ENCODE assay signal across 24 cellular contexts in the genomic region with DNA sequence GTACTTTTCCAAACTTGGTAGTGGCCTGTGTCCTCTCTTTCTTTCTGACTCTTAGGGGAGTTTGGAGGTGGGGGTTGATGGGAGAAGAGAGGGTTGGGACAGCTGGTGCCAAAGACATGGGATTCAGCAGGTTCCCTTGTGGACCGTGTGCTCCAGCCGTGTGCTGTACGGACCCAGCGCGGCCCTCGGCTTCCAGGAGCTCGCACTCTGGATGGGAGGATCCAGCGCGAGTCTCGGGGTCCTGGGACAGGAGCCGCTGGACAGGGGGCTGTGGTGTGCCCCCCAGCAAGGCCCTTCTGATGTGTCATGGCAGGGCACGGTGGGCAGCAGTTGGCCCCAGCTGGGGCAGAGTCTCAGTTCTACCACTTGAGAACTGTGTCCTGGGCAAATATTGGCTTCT. TPM values are rescaled to one million over a fixed set of nuclear protein-coding genes. Genes with fewer than 3 reads are reported as not detected.
DNase-seq lines count a peak whose midpoint lies in the region; ATAC-seq and TF ChIP-seq lines count a peak whose summit lies in the region.
"Had no signal": no experiment of that assay in that cellular context is flagged by ENCODE, and none has a peak within 500 bp of the region (broad histone marks: within the 10 kb centered on the region; RNA-seq: fewer than 3 reads in every experiment).

No MANE protein-coding gene starts in this region.

- no peak overlapping the region for H3K4me2 ChIP-seq in osteoblast (ENCODE audit: insufficient read depth, low read length)
- H3K4me2 ChIP-seq: SK-N-SH had no signal

- no peaks in the 10 kb centered on the region for H3K9me3 Mint-ChIP-seq in endothelial cell (ENCODE audit: unreplicated experiment)
- no peaks in the 10 kb centered on the region for H3K9me3 Mint-ChIP-seq in CD8-positive, alpha-beta T cell

- H3K27ac ChIP-seq in heart right ventricle = peak overlapping the region in 7 of 10 donors; percentile 6 to 55 (median 47)
- H3K27ac ChIP-seq in osteoblast (ENCODE audit: low read depth, low read length) = no peak overlapping the region
- peak overlapping the region; percentile 39 to 77 (median 51) for H3K27ac ChIP-seq in thyroid gland
- no peak overlapping the region for H3K27ac ChIP-seq in CD8-positive, alpha-beta T cell (ENCODE audit: low read depth, low read length)

- H3K4me3 Mint-ChIP-seq in endothelial cell (ENCODE audit: unreplicated experiment) = no peak overlapping the region
- H3K4me3 Mint-ChIP-seq in CD8-positive, alpha-beta T cell = no peak overlapping the region

- peaks cover 8% of the 10 kb centered on the region for H4K20me1 ChIP-seq in osteoblast (ENCODE audit: insufficient read depth, low read length)

- TF ChIP-seq POLR2A in thyroid gland (IDR thresholded peaks at IDR 0.05) = no peak

- H2AFZ ChIP-seq in osteoblast (ENCODE audit: low read length) = no peak overlapping the region

- TF ChIP-seq CTCF in heart right ventricle (IDR thresholded peaks at IDR 0.05) = no peak
- no peak for TF ChIP-seq CTCF in endothelial cell (IDR thresholded peaks at IDR 0.05; ENCODE audit: unreplicated experiment)
- TF ChIP-seq CTCF in osteoblast (IDR thresholded peaks at IDR 0.05; ENCODE audit: extremely low read depth, low read depth, low read length) = no peak
- no peak for TF ChIP-seq CTCF in thyroid gland (IDR thresholded peaks at IDR 0.05)
- no peak for TF ChIP-seq CTCF in CD8-positive, alpha-beta T cell (IDR thresholded peaks at IDR 0.05)

- H3K36me3 Mint-ChIP-seq in endothelial cell (ENCODE audit: low read depth, unreplicated experiment) = peaks cover 40% of the 10 kb centered on the region
- H3K36me3 Mint-ChIP-seq in CD8-positive, alpha-beta T cell = no peaks in the 10 kb centered on the region

- H3K79me2 ChIP-seq in osteoblast (ENCODE audit: insufficient read depth, low read length) = no peaks in the 10 kb centered on the region

- H3K4me1 ChIP-seq in heart right ventricle (peaks cover 0 to 50% (median 22%) of the 10 kb centered on the region in 9 donors), osteoblast (ENCODE audit: insufficient read depth, low read length) (peaks cover 10% of the 10 kb centered on the region), thyroid gland (peaks cover 14 to 27% of the 10 kb centered on the region in 2 donors)
- H3K4me1 ChIP-seq in CD8-positive, alpha-beta T cell (ENCODE audit: insufficient read depth, low read length) = no peaks in the 10 kb centered on the region
- H3K4me1 ChIP-seq: BE2C had no signal

- ATAC-seq in heart right ventricle = peak in 1 of 8 donors; percentile 10
- ATAC-seq in Right ventricle myocardium superior (ENCODE audit: poor library complexity) = no peak
- ATAC-seq in CD8-positive, alpha-beta T cell = no peak
- ATAC-seq in GM21619 (IDR thresholded peaks at IDR 0.05; ENCODE audit: unreplicated experiment) = no peak

- H3K4me3 ChIP-seq in heart right ventricle = no peak overlapping the region
- H3K4me3 ChIP-seq in osteoblast (ENCODE audit: insufficient read depth, low read length) = no peak overlapping the region
- no peak overlapping the region for H3K4me3 ChIP-seq in thyroid gland (replicated peaks in 1 of 3)
- no peak overlapping the region for H3K4me3 ChIP-seq in CD8-positive, alpha-beta T cell (ENCODE audit: low read depth, low read length)
- H3K4me3 ChIP-seq: MG63 had no signal

- CTCF ChIA-PET in CD8-positive, alpha-beta T cell (lab: Charles Lee) = interaction anchor here (1.0 kb wide), 1 partner anchor 9 kb away, joined by 3 read pairs; no protein-coding TSS in a partner anchor

- intact Hi-C loops in heart right ventricle (cut with DNase I) = loop anchor here (2.0 to 10.0 kb wide), 10 partner anchors 67 to 180 kb away; partner anchors contain the start of genes TEX52 (in 7 of the 10), TEAD4 (in 3 of the 10), FOXM1 (in 1 of the 10) and RHNO1 (in 1 of the 10)
- intact Hi-C loops in Right ventricle myocardium superior (cut with DNase I) = loop anchor here (2.0 to 10.0 kb wide), 3 partner anchors 87 to 180 kb away; no protein-coding TSS in a partner anchor
- intact Hi-C loops in thyroid gland (cut with DNase I) = loop anchor here (5.0 kb wide), 1 partner anchor 75 kb away; the partner anchor contains the start of gene TEAD4
- intact Hi-C loops in CD8-positive, alpha-beta T cell (cut with DNase I, micrococcal nuclease) = no loop called here

- DNase-seq in heart right ventricle (no peak), Right ventricle myocardium superior (no peak), endothelial cell (ENCODE audit: low spot score) (no peak), osteoblast (ENCODE audit: insufficient read length, low spot score, missing footprints) (peak; percentile 57), thyroid gland (no peak)
- no peak for DNase-seq in CD8-positive, alpha-beta T cell
- no peak for DNase-seq in activated CD8-positive, alpha-beta memory T cell treated with anti-CD3 and anti-CD28 coated beads for 24 hours
- DNase-seq: 8988T; ACHN; BE2C; DMS153; DND-41; KG1; MG63; NCI-H1105 treated with DMSO at 0.1 percent for 48 hours; NCI-H2029; NCI-H446 treated with DMSO at 0.1 percent for 48 hours; NCI-H526; NCI-H82; NK-92 treated with Interleukin-12 subunit alpha and Interleukin-12 subunit beta, amount 100 ng/mL, for 24 hours; RPMI8226; SIG-M5; SK-N-SH had no signal

- POLR2A ChIA-PET in CD8-positive, alpha-beta T cell (lab: Charles Lee) = no interaction called here

- H3K9me3 ChIP-seq in heart right ventricle (no peaks in the 10 kb centered on the region), osteoblast (ENCODE audit: low read depth, low read length) (no peaks in the 10 kb centered on the region), thyroid gland (no peaks in the 10 kb centered on the region)
- H3K9me3 ChIP-seq in CD8-positive, alpha-beta T cell (ENCODE audit: low read length) = no peaks in the 10 kb centered on the region
- H3K9me3 ChIP-seq: BE2C, MG63, SK-N-SH had no signal

- WGBS in heart right ventricle, 2 donors = 88 to 93% methylated on average over 12 of the region's 12 CpGs
- WGBS in thyroid gland, 2 donors = 88 to 90% methylated on average over 10 to 11 of the region's 12 CpGs

- peak overlapping the region; percentile 89 for H3K27ac Mint-ChIP-seq in endothelial cell (ENCODE audit: unreplicated experiment)
- H3K27ac Mint-ChIP-seq in CD8-positive, alpha-beta T cell = no peak overlapping the region

- H3K36me3 ChIP-seq in heart right ventricle (peaks cover 0 to 34% (median 0%) of the 10 kb centered on the region in 9 donors), osteoblast (ENCODE audit: insufficient read depth, low read length) (peaks cover 29% of the 10 kb centered on the region), thyroid gland (peaks cover 0 to 4% of the 10 kb centered on the region in 2 donors)
- no peaks in the 10 kb centered on the region for H3K36me3 ChIP-seq in CD8-positive, alpha-beta T cell (ENCODE audit: insufficient read depth, low read length)
- H3K36me3 ChIP-seq: BE2C had no signal

- H3K27me3 Mint-ChIP-seq in endothelial cell (ENCODE audit: unreplicated experiment) = peaks cover 13% of the 10 kb centered on the region
- peaks cover 8% of the 10 kb centered on the region for H3K27me3 Mint-ChIP-seq in CD8-positive, alpha-beta T cell (ENCODE audit: low read depth)

- peaks cover 66% of the 10 kb centered on the region for H3K4me1 Mint-ChIP-seq in endothelial cell (ENCODE audit: unreplicated experiment)
- no peaks in the 10 kb centered on the region for H3K4me1 Mint-ChIP-seq in CD8-positive, alpha-beta T cell (ENCODE audit: low read depth)

- H3K27me3 ChIP-seq in heart right ventricle (no peaks in the 10 kb centered on the region), osteoblast (ENCODE audit: insufficient read depth, low read length) (no peaks in the 10 kb centered on the region), thyroid gland (no peaks in the 10 kb centered on the region)
- no peaks in the 10 kb centered on the region for H3K27me3 ChIP-seq in CD8-positive, alpha-beta T cell (ENCODE audit: insufficient read depth, low read length)
- H3K27me3 ChIP-seq: BE2C, MG63 had no signal

RNA-seq across cellular contexts. Expression of gene TSPAN9, which starts 45.0 kb away (rescaled TPM):
- total RNA-seq in heart right ventricle = 100 to 1,000 TPM; 105 to 401 (median 299) TPM
- polyA plus RNA-seq in heart right ventricle = 10 to 100 TPM; 63.0 to 83.9 TPM
- 156 TPM for total RNA-seq in Right ventricle myocardium superior
- total RNA-seq in endothelial cell (ENCODE audit: unreplicated experiment) = 116 TPM
- total RNA-seq in osteoblast = 12.1 and 13.0 TPM in 2 replicates
- total RNA-seq in thyroid gland = 10 to 100 TPM; 26.9 to 47.5 (median 33.2) TPM
- under 1 TPM; 0.14 to 0.44 TPM for total RNA-seq in CD8-positive, alpha-beta T cell

Comparison
In these comparisons a context has a peak if more than half of its experiments do, and no peak if none do; other contexts are left out.
1. H3K27ac ChIP-seq: peak in heart right ventricle (7 of 10) and thyroid gland (3 of 3); none in osteoblast (single experiment) and CD8-positive, alpha-beta T cell (single experiment).
2. intact Hi-C loops: an anchor here in heart right ventricle (2.0 to 10.0 kb wide), Right ventricle myocardium superior (2.0 to 10.0 kb wide) and thyroid gland (5.0 kb wide); none called in CD8-positive, alpha-beta T cell.